Comparison of ENCODE assay signal across 1 cellular context in genomic region chr12:93419388-93420034, GRCh38.
TF ChIP-seq lines count a peak whose summit lies in the region.

No MANE protein-coding gene starts in this region.

TF ChIP-seq in HepG2, 621 proteins besides CTCF, POLR2A, EP300 and RAD21:
- TF ChIP-seq SKI (IDR thresholded peaks at IDR 0.05; ENCODE audit: partially characterized antibody) (no peak), MYNN (CRISPR knock-in tag; IDR thresholded peaks at IDR 0.05; ENCODE audit: low read depth) (no peak), STAG1 (CRISPR knock-in tag; IDR thresholded peaks at IDR 0.05) (peak; percentile 66), BHLHE40 (IDR thresholded peaks at IDR 0.05; ENCODE audit: low read length) (no peak), AKAP8 (CRISPR knock-in tag; IDR thresholded peaks at IDR 0.05) (no peak), JUN (CRISPR knock-in tag; IDR thresholded peaks at IDR 0.05) (no peak), ZNF564 (CRISPR knock-in tag; IDR thresholded peaks at IDR 0.05) (no peak), SMC3 (IDR thresholded peaks at IDR 0.05; ENCODE audit: low read length) (peak; percentile 37; the same call in 1 of the 2 replicates), PITX1 (CRISPR knock-in tag; IDR thresholded peaks at IDR 0.05) (no peak), ZNF629 (CRISPR knock-in tag; conservative IDR thresholded peaks at IDR 0.05) (no peak), CENPX (CRISPR knock-in tag; IDR thresholded peaks at IDR 0.05) (no peak), ZNF589 (CRISPR knock-in tag; conservative IDR thresholded peaks at IDR 0.05) (no peak), MAFF (IDR thresholded peaks at IDR 0.05; ENCODE audit: low read depth, low read length) (no peak)
- TF ChIP-seq, protein P1, sequence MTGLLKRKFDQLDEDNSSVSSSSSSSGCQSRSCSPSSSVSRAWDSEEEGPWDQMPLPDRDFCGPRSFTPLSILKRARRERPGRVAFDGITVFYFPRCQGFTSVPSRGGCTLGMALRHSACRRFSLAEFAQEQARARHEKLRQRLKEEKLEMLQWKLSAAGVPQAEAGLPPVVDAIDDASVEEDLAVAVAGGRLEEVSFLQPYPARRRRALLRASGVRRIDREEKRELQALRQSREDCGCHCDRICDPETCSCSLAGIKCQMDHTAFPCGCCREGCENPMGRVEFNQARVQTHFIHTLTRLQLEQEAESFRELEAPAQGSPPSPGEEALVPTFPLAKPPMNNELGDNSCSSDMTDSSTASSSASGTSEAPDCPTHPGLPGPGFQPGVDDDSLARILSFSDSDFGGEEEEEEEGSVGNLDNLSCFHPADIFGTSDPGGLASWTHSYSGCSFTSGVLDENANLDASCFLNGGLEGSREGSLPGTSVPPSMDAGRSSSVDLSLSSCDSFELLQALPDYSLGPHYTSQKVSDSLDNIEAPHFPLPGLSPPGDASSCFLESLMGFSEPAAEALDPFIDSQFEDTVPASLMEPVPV (CRISPR knock-in tag; IDR thresholded peaks at IDR 0.05): no peak
